ENCODE assay signal across 8 cellular contexts in genomic region chr1:100443739-100444571, GRCh38.
DNase-seq lines count a peak whose midpoint lies in the region; ATAC-seq and TF ChIP-seq lines count a peak whose summit lies in the region.

No MANE protein-coding gene starts in this region.

- no peaks in the 10 kb centered on the region for H3K27me3 ChIP-seq in suprapubic skin

- peaks cover 53% of the 10 kb centered on the region for H3K36me3 Mint-ChIP-seq in T-helper 1 cell treated with Interleukin-12 subunit alpha and Interleukin-12 subunit beta and Interleukin-4 antibody, amounts not matched to agents 30 μg/mL and 1 μg/mL, for 36 hours (ENCODE audit: low read depth)
- peaks cover 11% of the 10 kb centered on the region for H3K36me3 Mint-ChIP-seq in type B pancreatic cell

- no peaks in the 10 kb centered on the region for H3K4me1 ChIP-seq in suprapubic skin

- no peaks in the 10 kb centered on the region for H3K27me3 Mint-ChIP-seq in T-helper 1 cell treated with Interleukin-12 subunit alpha and Interleukin-12 subunit beta and Interleukin-4 antibody, amounts not matched to agents 30 μg/mL and 1 μg/mL, for 36 hours (ENCODE audit: low read depth)
- no peaks in the 10 kb centered on the region for H3K27me3 Mint-ChIP-seq in type B pancreatic cell

- no peak overlapping the region for H3K27ac ChIP-seq in suprapubic skin

- TF ChIP-seq CTCF in type B pancreatic cell (conservative IDR thresholded peaks at IDR 0.05) (no peak), suprapubic skin (IDR thresholded peaks at IDR 0.05) (no peak)

- H3K4me3 ChIP-seq in suprapubic skin: no peak overlapping the region

- peak; percentile 48 for DNase-seq in glomerular visceral epithelial cell (ENCODE audit: extremely low spot score)
- no peak for DNase-seq in type B pancreatic cell (ENCODE audit: extremely low spot score, unreplicated experiment)
- no peak for DNase-seq in suprapubic skin (ENCODE audit: low spot score in 2 of 2)
- DNase-seq in HCEC 1CT: no peak
- no peak for DNase-seq in DMS53 treated with DMSO at 0.1 percent for 48 hours (lab: John Stamatoyannopoulos, UW; ENCODE audit: unreplicated experiment)

- no peaks in the 10 kb centered on the region for H3K9me3 Mint-ChIP-seq in T-helper 1 cell treated with Interleukin-12 subunit alpha and Interleukin-12 subunit beta and Interleukin-4 antibody, amounts not matched to agents 30 μg/mL and 1 μg/mL, for 36 hours
- no peaks in the 10 kb centered on the region for H3K9me3 Mint-ChIP-seq in type B pancreatic cell

- no peak for TF ChIP-seq EP300 in suprapubic skin (IDR thresholded peaks at IDR 0.05)

- H3K4me1 Mint-ChIP-seq in T-helper 1 cell treated with Interleukin-12 subunit alpha and Interleukin-12 subunit beta and Interleukin-4 antibody, amounts not matched to agents 30 μg/mL and 1 μg/mL, for 36 hours (ENCODE audit: low read depth): peaks cover 73% of the 10 kb centered on the region
- H3K4me1 Mint-ChIP-seq in type B pancreatic cell (ENCODE audit: unreplicated experiment): peaks cover 27% of the 10 kb centered on the region

- TF ChIP-seq POLR2A in suprapubic skin (IDR thresholded peaks at IDR 0.05): no peak

- H3K27ac Mint-ChIP-seq in T-helper 1 cell treated with Interleukin-12 subunit alpha and Interleukin-12 subunit beta and Interleukin-4 antibody, amounts not matched to agents 30 μg/mL and 1 μg/mL, for 36 hours: peak overlapping the region; percentile 98
- peak overlapping the region; percentile 95 for H3K27ac Mint-ChIP-seq in type B pancreatic cell

- H3K9me3 ChIP-seq in suprapubic skin: no peaks in the 10 kb centered on the region

- no peaks in the 10 kb centered on the region for H3K36me3 ChIP-seq in suprapubic skin

- ATAC-seq in GM18867 (IDR thresholded peaks at IDR 0.05; ENCODE audit: unreplicated experiment) (peak; percentile 63), HG02623 (IDR thresholded peaks at IDR 0.05; ENCODE audit: unreplicated experiment) (peak; percentile 79)

- peak overlapping the region; percentile 76 for H3K4me3 Mint-ChIP-seq in T-helper 1 cell treated with Interleukin-12 subunit alpha and Interleukin-12 subunit beta and Interleukin-4 antibody, amounts not matched to agents 30 μg/mL and 1 μg/mL, for 36 hours
- H3K4me3 Mint-ChIP-seq in type B pancreatic cell: peak overlapping the region; percentile 69

- WGBS in suprapubic skin: 72% methylated on average over 8 of the region's 8 CpGs
